Comparison of ENCODE assay signal across 1 cellular context in genomic region chr16:8861563-8862308, GRCh38.
TF ChIP-seq lines count a peak whose summit lies in the region.

No MANE protein-coding gene starts in this region.

TF ChIP-seq in HepG2, 621 proteins besides CTCF, POLR2A, EP300 and RAD21 (continued from another document and continues in another):
- 0 out of 2 replicates have a peak, but pooled peaks have one; percentile 6 for TF ChIP-seq ZBTB40 (IDR thresholded peaks at IDR 0.05)
- peak; percentile 74; the same call in 1 of the 2 replicates for TF ChIP-seq ZBTB40 (CRISPR knock-in tag; IDR thresholded peaks at IDR 0.05)
- TF ChIP-seq ZBTB37 (CRISPR knock-in tag; IDR thresholded peaks at IDR 0.05): no peak
- 0 out of 2 replicates have a peak, but pooled peaks have one; percentile 5 for TF ChIP-seq HNF1B (CRISPR knock-in tag; IDR thresholded peaks at IDR 0.05)
- TF ChIP-seq PITX1 (CRISPR knock-in tag; IDR thresholded peaks at IDR 0.05): peak; percentile 1; the same call in 1 of the 2 replicates
- TF ChIP-seq TBL1XR1 (IDR thresholded peaks at IDR 0.05; ENCODE audit: borderline replicate concordance, low read length, partially characterized antibody): no peak
- no peak for TF ChIP-seq WIZ (CRISPR knock-in tag; IDR thresholded peaks at IDR 0.05)
- TF ChIP-seq SP5 (CRISPR knock-in tag; IDR thresholded peaks at IDR 0.05; ENCODE audit: borderline replicate concordance, low read depth): peak; percentile 43
- TF ChIP-seq ZNF33B (CRISPR knock-in tag; IDR thresholded peaks at IDR 0.05): 0 out of 2 replicates have a peak, but pooled peaks have one; percentile 71
- peak; percentile 93 for TF ChIP-seq BCL6 (CRISPR knock-in tag; IDR thresholded peaks at IDR 0.05)
- TF ChIP-seq DPF2 (CRISPR knock-in tag; IDR thresholded peaks at IDR 0.05; ENCODE audit: borderline replicate concordance, low read depth): no peak
- TF ChIP-seq NFE2 (CRISPR knock-in tag; IDR thresholded peaks at IDR 0.05): 0 out of 2 replicates have a peak, but pooled peaks have one; percentile 12
- TF ChIP-seq KLF11 (CRISPR knock-in tag; IDR thresholded peaks at IDR 0.05): peak; percentile 38; the same call in 1 of the 2 replicates
- TF ChIP-seq SMAD9 (CRISPR knock-in tag; IDR thresholded peaks at IDR 0.05): no peak
- TF ChIP-seq IRF2 (CRISPR knock-in tag; IDR thresholded peaks at IDR 0.05): 0 out of 2 replicates have a peak, but pooled peaks have one; percentile 27
- TF ChIP-seq ZNF331 (CRISPR knock-in tag; IDR thresholded peaks at IDR 0.05): peak; percentile 43; the same call in 1 of the 2 replicates
- TF ChIP-seq ZNF788 (CRISPR knock-in tag; IDR thresholded peaks at IDR 0.05; ENCODE audit: borderline replicate concordance): peak; percentile 17; the same call in 1 of the 2 replicates
- TF ChIP-seq NFKB2 (CRISPR knock-in tag; IDR thresholded peaks at IDR 0.05; ENCODE audit: borderline replicate concordance): peak; percentile 55; the same call in 1 of the 2 replicates
- TF ChIP-seq ELF4 (CRISPR knock-in tag; IDR thresholded peaks at IDR 0.05; ENCODE audit: borderline replicate concordance): no peak
- peak; percentile 66 for TF ChIP-seq ZNF768 (CRISPR knock-in tag; IDR thresholded peaks at IDR 0.05)
- no peak for TF ChIP-seq CAMTA2 (CRISPR knock-in tag; IDR thresholded peaks at IDR 0.05; ENCODE audit: borderline replicate concordance)
- peak; percentile 80; the same call in 1 of the 2 replicates for TF ChIP-seq ZNF576 (CRISPR knock-in tag; IDR thresholded peaks at IDR 0.05)
- 0 out of 2 replicates have a peak, but pooled peaks have one; percentile 82 for TF ChIP-seq FOXO4 (CRISPR knock-in tag; conservative IDR thresholded peaks at IDR 0.05)
- peak in 1 of 2 experiments; percentile 35; a peak in 1 of 4 replicates for TF ChIP-seq NR2F1 (CRISPR knock-in tag; IDR thresholded peaks at IDR 0.05)
- TF ChIP-seq AKAP8 (CRISPR knock-in tag; IDR thresholded peaks at IDR 0.05): 0 out of 2 replicates have a peak, but pooled peaks have one; percentile 46
- TF ChIP-seq CHD4 (IDR thresholded peaks at IDR 0.05; ENCODE audit: borderline replicate concordance, low read length): peak; percentile 75; the same call in 1 of the 2 replicates
- peak; percentile 80 for TF ChIP-seq RXRA (CRISPR knock-in tag; IDR thresholded peaks at IDR 0.05)
- 0 out of 2 replicates have a peak, but pooled peaks have one; percentile 19 for TF ChIP-seq ZNF431 (CRISPR knock-in tag; IDR thresholded peaks at IDR 0.05; ENCODE audit: borderline replicate concordance, low read depth)
- 0 out of 2 replicates have a peak, but pooled peaks have one; percentile 20 for TF ChIP-seq NCOA2 (CRISPR knock-in tag; IDR thresholded peaks at IDR 0.05)
- no peak for TF ChIP-seq ZNF816 (CRISPR knock-in tag; IDR thresholded peaks at IDR 0.05; ENCODE audit: borderline replicate concordance)
- TF ChIP-seq SOX6 (IDR thresholded peaks at IDR 0.05): no peak
- no peak for TF ChIP-seq SOX6 (CRISPR knock-in tag; IDR thresholded peaks at IDR 0.05)
- TF ChIP-seq ZNF225 (CRISPR knock-in tag; IDR thresholded peaks at IDR 0.05): peak; percentile 75; the same call in 1 of the 2 replicates
- TF ChIP-seq RBM22 (optimal IDR thresholded peaks at IDR 0.05; ENCODE audit: low read length): peak; percentile 1
- TF ChIP-seq STAG1 (CRISPR knock-in tag; IDR thresholded peaks at IDR 0.05): peak; percentile 20; the same call in 1 of the 2 replicates
- TF ChIP-seq ZNF337 (CRISPR knock-in tag; IDR thresholded peaks at IDR 0.05; ENCODE audit: borderline replicate concordance, low read depth): no peak
- TF ChIP-seq KDM2A (CRISPR knock-in tag; IDR thresholded peaks at IDR 0.05; ENCODE audit: borderline replicate concordance, low read depth): peak; percentile 35; the same call in 1 of the 2 replicates
- TF ChIP-seq TAF15 (IDR thresholded peaks at IDR 0.05; ENCODE audit: low read depth, low read length, poor library complexity, severe bottlenecking): peak; percentile 58
- TF ChIP-seq MATR3 (CRISPR knock-in tag; IDR thresholded peaks at IDR 0.05): no peak
- TF ChIP-seq ZNF710 (CRISPR knock-in tag; IDR thresholded peaks at IDR 0.05; ENCODE audit: borderline replicate concordance): no peak
- TF ChIP-seq PHF21A (CRISPR knock-in tag; IDR thresholded peaks at IDR 0.05): peak; percentile 50
- peak; percentile 99 for TF ChIP-seq PATZ1 (CRISPR knock-in tag; IDR thresholded peaks at IDR 0.05)
- TF ChIP-seq GATAD2A (CRISPR knock-in tag; IDR thresholded peaks at IDR 0.05): peak; percentile 12; the same call in 1 of the 2 replicates
- no peak for TF ChIP-seq TBX3 (IDR thresholded peaks at IDR 0.05; ENCODE audit: borderline replicate concordance)
- TF ChIP-seq NRL (CRISPR knock-in tag; IDR thresholded peaks at IDR 0.05; ENCODE audit: borderline replicate concordance): peak; percentile 22; the same call in 1 of the 2 replicates
- peak; percentile 51; the same call in 1 of the 2 replicates for TF ChIP-seq ZMAT3 (CRISPR knock-in tag; conservative IDR thresholded peaks at IDR 0.05)
- no peak for TF ChIP-seq ZNF570 (CRISPR knock-in tag; IDR thresholded peaks at IDR 0.05; ENCODE audit: borderline replicate concordance)
